28 cellular contexts compared by ENCODE assay signal in the genomic region with DNA sequence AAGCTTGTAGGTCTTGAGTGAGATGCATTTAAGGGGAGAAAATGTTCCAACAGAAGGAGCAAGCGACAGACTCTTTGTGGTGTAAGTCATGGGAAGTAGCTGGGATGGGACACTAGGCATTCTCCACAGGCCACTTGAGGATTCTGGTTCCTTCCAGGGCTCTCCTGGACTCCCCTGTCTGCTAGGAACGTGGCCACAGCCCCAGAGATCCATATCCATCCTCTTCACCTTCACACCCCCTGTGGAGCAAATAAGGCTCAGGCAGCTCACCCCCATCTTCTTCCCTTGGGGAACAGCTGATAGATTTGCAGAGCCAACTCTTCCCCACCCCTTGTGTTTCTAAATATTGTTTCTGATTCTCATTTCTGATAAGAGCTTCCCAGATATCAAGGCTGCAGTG.
"Had no signal": no experiment of that assay in that cellular context is flagged by ENCODE, and none has a peak within 500 bp of the region (broad histone marks: within the 10 kb centered on the region; RNA-seq: fewer than 3 reads in every experiment).

No MANE protein-coding gene starts in this region.

- H3K27ac Mint-ChIP-seq: stimulated activated effector memory CD8-positive, alpha-beta T cell treated with anti-CD3 and anti-CD28 coated beads, Interleukin-12 subunit alpha, Interleukin-12 subunit beta, amount 100 ng/mL, for 72 hours; stimulated activated memory B cell treated with anti-CD40 and anti-IgM and Interleukin-4, amounts not matched to agents 10 μg/mL and 1 μg/mL and 100 μg/mL, for 72 hours; stimulated activated naive B cell treated with anti-CD40 and anti-IgM and Interleukin-4, amounts not matched to agents 10 μg/mL and 1 μg/mL and 100 μg/mL, for 72 hours; stimulated activated naive CD8-positive, alpha-beta T cell treated with anti-CD3 and anti-CD28 coated beads, Interleukin-15, Interleukin-2, amounts not matched to agents 100 ng/mL and 50 ng/mL, for 24 hours; type B pancreatic cell had no signal

- H3K36me3 Mint-ChIP-seq: stimulated activated effector memory CD8-positive, alpha-beta T cell treated with anti-CD3 and anti-CD28 coated beads, Interleukin-12 subunit alpha, Interleukin-12 subunit beta, amount 100 ng/mL, for 72 hours; stimulated activated memory B cell treated with anti-CD40 and anti-IgM and Interleukin-4, amounts not matched to agents 10 μg/mL and 1 μg/mL and 100 μg/mL, for 72 hours; stimulated activated naive B cell treated with anti-CD40 and anti-IgM and Interleukin-4, amounts not matched to agents 10 μg/mL and 1 μg/mL and 100 μg/mL, for 72 hours; type B pancreatic cell had no signal

- H3K9me3 Mint-ChIP-seq: stimulated activated effector memory CD8-positive, alpha-beta T cell treated with anti-CD3 and anti-CD28 coated beads, Interleukin-12 subunit alpha, Interleukin-12 subunit beta, amount 100 ng/mL, for 72 hours; stimulated activated naive B cell treated with anti-CD40 and anti-IgM and Interleukin-4, amounts not matched to agents 10 μg/mL and 1 μg/mL and 100 μg/mL, for 72 hours; stimulated activated naive CD8-positive, alpha-beta T cell treated with anti-CD3 and anti-CD28 coated beads, Interleukin-15, amount 100 ng/mL, for 72 hours; stimulated activated naive CD8-positive, alpha-beta T cell treated with anti-CD3 and anti-CD28 coated beads, Interleukin-15, Interleukin-2, amounts not matched to agents 100 ng/mL and 50 ng/mL, for 24 hours; type B pancreatic cell had no signal

- H3K4me1 ChIP-seq: suprapubic skin, testis, thyroid gland, tibial artery, tibial nerve, upper lobe of left lung, upper lobe of right lung, uterus, vagina had no signal

- H3K4me3 ChIP-seq: stomach, suprapubic skin, testis, thoracic aorta, thyroid gland, tibial artery, tibial nerve, transverse colon, upper lobe of left lung, upper lobe of right lung, uterus, vagina had no signal

- H3K27me3 Mint-ChIP-seq: stimulated activated memory B cell treated with anti-CD40 and anti-IgM and Interleukin-4, amounts not matched to agents 10 μg/mL and 1 μg/mL and 100 μg/mL, for 72 hours; type B pancreatic cell had no signal

- H3K36me3 ChIP-seq: stomach, suprapubic skin, thoracic aorta, thyroid gland, tibial artery, tibial nerve, transverse colon, upper lobe of left lung, upper lobe of right lung, uterus, vagina had no signal

- H3K4me3 Mint-ChIP-seq: stimulated activated effector memory CD8-positive, alpha-beta T cell treated with anti-CD3 and anti-CD28 coated beads, Interleukin-12 subunit alpha, Interleukin-12 subunit beta, amount 100 ng/mL, for 72 hours; stimulated activated memory B cell treated with anti-CD40 and anti-IgM and Interleukin-4, amounts not matched to agents 10 μg/mL and 1 μg/mL and 100 μg/mL, for 72 hours; stimulated activated naive B cell treated with anti-CD40 and anti-IgM and Interleukin-4, amounts not matched to agents 10 μg/mL and 1 μg/mL and 100 μg/mL, for 72 hours; stimulated activated naive CD8-positive, alpha-beta T cell treated with anti-CD3 and anti-CD28 coated beads, Interleukin-15, amount 100 ng/mL, for 72 hours; stimulated activated naive CD8-positive, alpha-beta T cell treated with anti-CD3 and anti-CD28 coated beads, Interleukin-15, Interleukin-2, amounts not matched to agents 100 ng/mL and 50 ng/mL, for 24 hours; type B pancreatic cell had no signal

- H3K27ac ChIP-seq: stomach, suprapubic skin, testis, thoracic aorta, thyroid gland, tibial artery, tibial nerve, transverse colon, upper lobe of left lung, upper lobe of right lung, uterus, vagina had no signal

- ATAC-seq: stimulated activated memory B cell treated with anti-CD40 and anti-IgM and Interleukin-4, amounts not matched to agents 10 μg/mL and 1 μg/mL and 100 μg/mL, for 72 hours; stimulated activated naive B cell treated with anti-CD40 and anti-IgM and Interleukin-4, amounts not matched to agents 10 μg/mL and 1 μg/mL and 100 μg/mL, for 72 hours; stimulated activated naive CD8-positive, alpha-beta T cell treated with anti-CD3 and anti-CD28 coated beads, Interleukin-15, amount 100 ng/mL, for 72 hours; stimulated activated naive CD8-positive, alpha-beta T cell treated with anti-CD3 and anti-CD28 coated beads, Interleukin-15, Interleukin-2, amounts not matched to agents 100 U/mL and 50 U/mL, for 24 hours; upper lobe of right lung had no signal

- H3K27me3 ChIP-seq: stomach, suprapubic skin, testis, thyroid gland, tibial artery, tibial nerve, transverse colon, upper lobe of left lung, upper lobe of right lung, uterus, vagina had no signal

- H3K4me1 Mint-ChIP-seq: stimulated activated effector memory CD8-positive, alpha-beta T cell treated with anti-CD3 and anti-CD28 coated beads, Interleukin-12 subunit alpha, Interleukin-12 subunit beta, amount 100 ng/mL, for 72 hours; stimulated activated memory B cell treated with anti-CD40 and anti-IgM and Interleukin-4, amounts not matched to agents 10 μg/mL and 1 μg/mL and 100 μg/mL, for 72 hours; stimulated activated naive B cell treated with anti-CD40 and anti-IgM and Interleukin-4, amounts not matched to agents 10 μg/mL and 1 μg/mL and 100 μg/mL, for 72 hours; stimulated activated naive CD8-positive, alpha-beta T cell treated with anti-CD3 and anti-CD28 coated beads, Interleukin-15, amount 100 ng/mL, for 72 hours had no signal

- H3K9me3 ChIP-seq: stomach, suprapubic skin, testis, thoracic aorta, thyroid gland, tibial artery, tibial nerve, transverse colon, upper lobe of left lung, upper lobe of right lung, uterus, vagina had no signal

- DNase-seq: stimulated activated CD4-positive, alpha-beta T cell treated with anti-CD3 and anti-CD28 coated beads, Interleukin-2, amount 100 ng/mL, for 48 hours; stimulated activated CD4-positive, alpha-beta T cell treated with anti-CD3 and anti-CD28 coated beads, Interleukin-4, amount 100 ng/mL, for 1 hour; stimulated activated CD4-positive, alpha-beta T cell treated with anti-CD3 and anti-CD28 coated beads, Interleukin-4, amount 100 ng/mL, for 24 hours; stimulated activated CD4-positive, alpha-beta T cell treated with anti-CD3 and anti-CD28 coated beads, Interleukin-4, amount 100 ng/mL, for 4 hours; stimulated activated CD8-positive, alpha-beta memory T cell treated with anti-CD3 and anti-CD28 coated beads, Interleukin-4, amount 100 ng/mL, for 48 hours; stimulated activated naive B cell treated with anti-CD40 and anti-IgM and Interleukin-4, amounts not matched to agents 10 μg/mL and 1 μg/mL and 100 μg/mL, for 72 hours; stimulated activated naive CD4-positive, alpha-beta T cell; stimulated activated naive CD4-positive, alpha-beta T cell treated with Interleukin-2 at 50 U/mL for 16 hours; stimulated activated naive CD8-positive, alpha-beta T cell treated with anti-CD3 and anti-CD28 coated beads, Interleukin-15, amount 100 ng/mL, for 72 hours; stimulated activated naive CD8-positive, alpha-beta T cell treated with anti-CD3 and anti-CD28 coated beads, Interleukin-15, Interleukin-2, amounts not matched to agents 100 U/mL and 50 U/mL, for 24 hours; stomach; substantia nigra; testis; thyroid gland; tibial artery; transverse colon; trophoblast cell; upper lobe of left lung; upper lobe of right lung; uterus had no signal
